21 cellular contexts compared by ENCODE assay signal in the genomic region with DNA sequence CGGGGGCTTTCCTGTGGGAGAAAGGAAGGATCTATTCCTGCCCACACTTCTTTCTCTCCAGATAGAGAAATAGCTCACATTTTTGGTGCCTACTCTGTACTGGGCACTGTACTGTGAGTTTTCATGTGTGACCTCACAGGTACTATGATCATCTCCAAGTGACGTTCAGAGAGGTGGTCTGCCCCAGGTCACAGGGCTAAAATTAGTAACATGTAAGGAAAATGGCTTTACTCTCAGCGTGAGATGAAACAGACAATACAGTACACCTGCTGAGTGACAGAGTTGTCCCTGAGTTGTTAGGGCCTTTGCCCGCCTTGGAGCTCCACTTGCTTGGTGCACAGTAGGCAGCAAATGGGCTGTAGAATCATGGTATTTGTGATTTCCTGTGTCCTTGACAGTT. TPM values are rescaled to one million over a fixed set of nuclear protein-coding genes. Genes with fewer than 3 reads are reported as not detected.
A peak's percentile ranks its signal among the peaks of the same experiment; 100 is the strongest.
DNase-seq lines count a peak whose midpoint lies in the region; ATAC-seq and TF ChIP-seq lines count a peak whose summit lies in the region.
"Had no signal": no experiment of that assay in that cellular context is flagged by ENCODE, and none has a peak within 500 bp of the region (broad histone marks: within the 10 kb centered on the region; RNA-seq: fewer than 3 reads in every experiment).

No MANE protein-coding gene starts in this region.

- H3K27ac Mint-ChIP-seq in mesothelial cell of epicardium: peak overlapping the region; percentile 53
- H3K27ac Mint-ChIP-seq in activated CD4-positive, alpha-beta T cell treated with anti-CD3 and anti-CD28 coated beads for 36 hours: no peak overlapping the region
- H3K27ac Mint-ChIP-seq: CD14-positive monocyte; naive B cell; stimulated activated memory B cell treated with anti-CD40 and anti-IgM and Interleukin-4, amounts not matched to agents 10 μg/mL and 1 μg/mL and 100 μg/mL, for 72 hours; T-helper 1 cell treated with Interleukin-12 subunit alpha and Interleukin-12 subunit beta and Interleukin-4 antibody, amounts not matched to agents 30 μg/mL and 1 μg/mL, for 36 hours had no signal

- DNase-seq in mammary epithelial cell (no peak), mesothelial cell of epicardium (ENCODE audit: low spot score in 2 of 2, unreplicated experiment in 2 of 2) (no peak), CD1c-positive myeloid dendritic cell (ENCODE audit: extremely low spot score) (no peak), NCI-H2196 (lab: John Stamatoyannopoulos, UW; ENCODE audit: unreplicated experiment) (no peak)
- DNase-seq in activated CD4-positive, alpha-beta T cell treated with anti-CD3 and anti-CD28 coated beads for 36 hours: no peak
- DNase-seq: activated CD4-positive, alpha-beta T cell treated with anti-CD3 and anti-CD28 coated beads for 4 hours; activated naive CD4-positive, alpha-beta T cell; activated T-cell treated with anti-CD3 and anti-CD28 coated beads, Interleukin-2, amount 50 U/mL, for 4 hours; EL; IMR-90; naive B cell; NCI-H2029; spleen; stimulated activated CD4-positive, alpha-beta T cell treated with anti-CD3 and anti-CD28 coated beads, Interleukin-4, amount 100 ng/mL, for 1 hour had no signal

- CTCF ChIA-PET in HEK293 (lab: Yijun Ruan, JAX): interaction anchor here (0.6 to 0.7 kb wide), 2 partner anchors 18 to 150 kb away, joined by 3 read pairs; no protein-coding TSS in a partner anchor
- CTCF ChIA-PET in mammary epithelial cell (lab: Charles Lee; ENCODE audit: low non-redundant PET): no interaction called here
- CTCF ChIA-PET in activated CD4-positive, alpha-beta T cell treated with anti-CD3 and anti-CD28 coated beads for 36 hours (lab: Charles Lee): no interaction called here

- peaks cover 20% of the 10 kb centered on the region for H3K4me1 ChIP-seq in BLaER1
- H3K4me1 ChIP-seq in HEK293 (ENCODE audit: control insufficient read depth, insufficient read depth, low read length): peaks cover 24% of the 10 kb centered on the region
- peaks cover 48% of the 10 kb centered on the region for H3K4me1 ChIP-seq in mammary epithelial cell (ENCODE audit: insufficient read depth, low read length)

- H3K36me3 Mint-ChIP-seq in mesothelial cell of epicardium: peaks cover 10% of the 10 kb centered on the region
- peaks cover 2% of the 10 kb centered on the region for H3K36me3 Mint-ChIP-seq in activated CD4-positive, alpha-beta T cell treated with anti-CD3 and anti-CD28 coated beads for 36 hours (ENCODE audit: low read depth)
- H3K36me3 Mint-ChIP-seq: CD14-positive monocyte, naive B cell had no signal

- H3K9me3 ChIP-seq in BLaER1: no peaks in the 10 kb centered on the region
- no peaks in the 10 kb centered on the region for H3K9me3 ChIP-seq in HEK293 (ENCODE audit: control insufficient read depth, insufficient read depth, low read depth, low read length)
- no peaks in the 10 kb centered on the region for H3K9me3 ChIP-seq in mammary epithelial cell (replicated peaks; ENCODE audit: insufficient read depth, low read length)

- intact Hi-C loops in mammary epithelial cell (cut with micrococcal nuclease): no loop called here
- intact Hi-C loops in activated CD4-positive, alpha-beta T cell treated with anti-CD3 and anti-CD28 coated beads for 36 hours (cut with DNase I, micrococcal nuclease): no loop called here

- dilution Hi-C loops in mammary epithelial cell (cut with HindIII; ENCODE audit: low sequenced_read_pairs): no loop called here

- peaks cover 70% of the 10 kb centered on the region for H3K79me2 ChIP-seq in mammary epithelial cell (ENCODE audit: insufficient read depth, low read length)

- no peak for ATAC-seq in activated CD4-positive, alpha-beta T cell treated with anti-CD3 and anti-CD28 coated beads for 36 hours
- ATAC-seq: activated T-cell treated with anti-CD3 and anti-CD28 coated beads, Interleukin-2, amount 50 U/mL, for 4 hours; HCT116; stimulated activated memory B cell treated with anti-CD40 and anti-IgM and Interleukin-4, amounts not matched to agents 10 μg/mL and 1 μg/mL and 100 μg/mL, for 72 hours had no signal

- BruUV-seq in mammary epithelial cell (replicated peaks; lab: Mats Ljungman, UMichigan): no TSS peak

- no peaks in the 10 kb centered on the region for H4K20me1 ChIP-seq in BLaER1
- no peaks in the 10 kb centered on the region for H4K20me1 ChIP-seq in mammary epithelial cell (ENCODE audit: insufficient read depth, low read length)

- H3K27me3 ChIP-seq in BLaER1: no peaks in the 10 kb centered on the region
- H3K27me3 ChIP-seq in mammary epithelial cell (ENCODE audit: insufficient read depth, low read length): no peaks in the 10 kb centered on the region

- H3K4me1 Mint-ChIP-seq in mesothelial cell of epicardium: peaks cover 61% of the 10 kb centered on the region
- H3K4me1 Mint-ChIP-seq in activated CD4-positive, alpha-beta T cell treated with anti-CD3 and anti-CD28 coated beads for 36 hours: peaks cover 7% of the 10 kb centered on the region
- H3K4me1 Mint-ChIP-seq: central memory CD8-positive, alpha-beta T cell had no signal

- peaks cover 10% of the 10 kb centered on the region for H3K9me3 Mint-ChIP-seq in mesothelial cell of epicardium
- H3K9me3 Mint-ChIP-seq in activated CD4-positive, alpha-beta T cell treated with anti-CD3 and anti-CD28 coated beads for 36 hours (ENCODE audit: low read depth): peaks cover 2% of the 10 kb centered on the region
- H3K9me3 Mint-ChIP-seq: central memory CD8-positive, alpha-beta T cell; stimulated activated memory B cell treated with anti-CD40 and anti-IgM and Interleukin-4, amounts not matched to agents 10 μg/mL and 1 μg/mL and 100 μg/mL, for 72 hours; T-helper 1 cell treated with Interleukin-12 subunit alpha and Interleukin-12 subunit beta and Interleukin-4 antibody, amounts not matched to agents 30 μg/mL and 1 μg/mL, for 36 hours had no signal

- H2AFZ ChIP-seq in mammary epithelial cell (ENCODE audit: low read depth, low read length): peak overlapping the region; percentile 57

- TF ChIP-seq CTCF in HEK293 (tag by site-specific recombination; IDR thresholded peaks at IDR 0.05) (no peak), mammary epithelial cell (conservative IDR thresholded peaks at IDR 0.05 in 1 of 2, IDR thresholded peaks at IDR 0.05 in 1 of 2; ENCODE audit: extremely low read depth in 1 of 2, insufficient read depth in 1 of 2, low read depth in 1 of 2, low read length in 2 of 2) (no peak), mesothelial cell of epicardium (IDR thresholded peaks at IDR 0.05; ENCODE audit: unreplicated experiment) (no peak)

- H3K27me3 Mint-ChIP-seq in mesothelial cell of epicardium (ENCODE audit: low read depth): no peaks in the 10 kb centered on the region
- H3K27me3 Mint-ChIP-seq in activated CD4-positive, alpha-beta T cell treated with anti-CD3 and anti-CD28 coated beads for 36 hours: peaks cover 4% of the 10 kb centered on the region
- H3K27me3 Mint-ChIP-seq: stimulated activated memory B cell treated with anti-CD40 and anti-IgM and Interleukin-4, amounts not matched to agents 10 μg/mL and 1 μg/mL and 100 μg/mL, for 72 hours had no signal

- H3K36me3 ChIP-seq in BLaER1 (no peaks in the 10 kb centered on the region), HEK293 (ENCODE audit: control insufficient read depth in 2 of 2, insufficient read depth in 1 of 2, low read length in 2 of 2) (no peaks in the 10 kb centered on the region; a peak in 1 of 3 replicates), mammary epithelial cell (ENCODE audit: insufficient read depth, low read length) (no peaks in the 10 kb centered on the region)
- H3K36me3 ChIP-seq: spleen had no signal

- H3K4me3 ChIP-seq in BLaER1: no peak overlapping the region
- no peak overlapping the region for H3K4me3 ChIP-seq in HEK293 (ENCODE audit: low read depth, low read length)
- H3K4me3 ChIP-seq in mammary epithelial cell (replicated peaks in 1 of 3; ENCODE audit: insufficient read depth in 1 of 3, low read depth in 2 of 3, low read length in 3 of 3): no peak overlapping the region
- H3K4me3 ChIP-seq: spleen had no signal

- WGBS in mammary epithelial cell (ENCODE audit: low coverage, missing lambda C conversion rate): 39% methylated on average over 4 of the region's 4 CpGs

- POLR2A ChIA-PET in HEK293 (lab: Yijun Ruan, JAX): no interaction called here
- POLR2A ChIA-PET in activated CD4-positive, alpha-beta T cell treated with anti-CD3 and anti-CD28 coated beads for 36 hours (lab: Charles Lee): no interaction called here

- in situ Hi-C loops in mammary epithelial cell (cut with MboI; ENCODE audit: low sequenced_read_pairs in 2 of 2): no loop called here

- no peak overlapping the region for H3K27ac ChIP-seq in BLaER1
- no peak overlapping the region for H3K27ac ChIP-seq in HEK293 (ENCODE audit: extremely low read depth, low read depth, low read length)
- no peak overlapping the region for H3K27ac ChIP-seq in mammary epithelial cell (ENCODE audit: insufficient read depth, low read depth, low read length)
- H3K27ac ChIP-seq: spleen had no signal

- no peak overlapping the region for H3K9ac ChIP-seq in BLaER1
- H3K9ac ChIP-seq in mammary epithelial cell (ENCODE audit: insufficient read depth, low read length): no peak overlapping the region

- no peak overlapping the region for H3K4me3 Mint-ChIP-seq in mesothelial cell of epicardium
- H3K4me3 Mint-ChIP-seq in activated CD4-positive, alpha-beta T cell treated with anti-CD3 and anti-CD28 coated beads for 36 hours: no peak overlapping the region
- H3K4me3 Mint-ChIP-seq: activated T-cell treated with anti-CD3 and anti-CD28 coated beads, Interleukin-2, amount 50 U/mL, for 4 hours; CD14-positive monocyte; central memory CD8-positive, alpha-beta T cell; naive B cell; stimulated activated memory B cell treated with anti-CD40 and anti-IgM and Interleukin-4, amounts not matched to agents 10 μg/mL and 1 μg/mL and 100 μg/mL, for 72 hours; T-helper 1 cell treated with Interleukin-12 subunit alpha and Interleukin-12 subunit beta and Interleukin-4 antibody, amounts not matched to agents 30 μg/mL and 1 μg/mL, for 36 hours had no signal

- H3K4me2 ChIP-seq in BLaER1 (peak overlapping the region; percentile 15; the same call in 1 of the 2 replicates), mammary epithelial cell (ENCODE audit: insufficient read depth, low read depth, low read length) (peak overlapping the region; percentile 37)

RNA-seq across cellular contexts. Expression of gene KANK1, which starts 30.9 kb away (rescaled TPM):
- 10 to 100 TPM; 52.7 to 75.5 TPM for total RNA-seq in mammary epithelial cell
- 80.2 TPM for polyA plus RNA-seq in mammary epithelial cell
- polyA minus RNA-seq in mammary epithelial cell: 109 TPM
- total RNA-seq in mesothelial cell of epicardium: 54.7 to 59.1 TPM (median 58.3 TPM) in 3 replicates
- 1 to 10 TPM; 1.8 to 2.9 TPM for total RNA-seq in activated CD4-positive, alpha-beta T cell treated with anti-CD3 and anti-CD28 coated beads for 36 hours

Comparison
In these comparisons a context has a peak if more than half of its experiments do, and no peak if none do; other contexts are left out.
1. RNA of gene KANK1, which starts 30.9 kb away (total RNA-seq): 52.7 to 75.5 TPM in mammary epithelial cell and 54.7 to 59.1 TPM in mesothelial cell of epicardium; 1.8 to 2.9 TPM in activated CD4-positive, alpha-beta T cell treated with anti-CD3 and anti-CD28 coated beads for 36 hours; every median in the first group is over 10 times any median in the second.